15 cellular contexts compared by ENCODE assay signal in genomic region chr7:82375068-82375467, GRCh38.
"Had no signal": no experiment of that assay in that cellular context is flagged by ENCODE, and none has a peak within 500 bp of the region (broad histone marks: within the 10 kb centered on the region; RNA-seq: fewer than 3 reads in every experiment).

No MANE protein-coding gene starts in this region.

- DNase-seq: activated CD4-positive, alpha-beta T cell treated with anti-CD3 and anti-CD28 coated beads for 4 hours; activated CD8-positive, alpha-beta memory T cell treated with anti-CD3 and anti-CD28 coated beads, Interleukin-2, amount 50 U/mL, for 48 hours; activated CD8-positive, alpha-beta T cell treated with anti-CD3 and anti-CD28 coated beads, Interleukin-2, amount 10 ng/mL, durations not matched to agents 7 days and 5 days; activated naive CD8-positive, alpha-beta T cell treated with anti-CD3 and anti-CD28 coated beads, Interleukin-2, amount 10 ng/mL, durations not matched to agents 7 days and 5 days; anterior cingulate cortex; dorsolateral prefrontal cortex; head of caudate nucleus; mammary epithelial cell; naive thymus-derived CD4-positive, alpha-beta T cell; posterior cingulate gyrus; right lobe of liver; stimulated activated CD4-positive, alpha-beta T cell treated with anti-CD3 and anti-CD28 coated beads, Interleukin-2, amount 100 ng/mL, for 48 hours; stimulated activated naive CD4-positive, alpha-beta T cell treated with Interleukin-2 at 50 U/mL for 16 hours; upper lobe of left lung; WERI-Rb-1 had no signal

- H3K27me3 Mint-ChIP-seq: activated naive CD8-positive, alpha-beta T cell treated with anti-CD3 and anti-CD28 coated beads, Interleukin-2, amount 10 ng/mL, durations not matched to agents 7 days and 5 days had no signal

- H3K36me3 Mint-ChIP-seq: activated naive CD8-positive, alpha-beta T cell treated with anti-CD3 and anti-CD28 coated beads, Interleukin-2, amount 10 ng/mL, durations not matched to agents 7 days and 5 days; naive thymus-derived CD4-positive, alpha-beta T cell had no signal

- H3K27ac Mint-ChIP-seq: activated CD8-positive, alpha-beta T cell treated with anti-CD3 and anti-CD28 coated beads, Interleukin-2, amount 10 ng/mL, durations not matched to agents 7 days and 5 days; activated naive CD8-positive, alpha-beta T cell treated with anti-CD3 and anti-CD28 coated beads, Interleukin-2, amount 10 ng/mL, durations not matched to agents 7 days and 5 days; naive thymus-derived CD4-positive, alpha-beta T cell had no signal

- H3K9me3 Mint-ChIP-seq: activated naive CD8-positive, alpha-beta T cell treated with anti-CD3 and anti-CD28 coated beads, Interleukin-2, amount 10 ng/mL, durations not matched to agents 7 days and 5 days; naive thymus-derived CD4-positive, alpha-beta T cell had no signal

- H3K4me3 Mint-ChIP-seq: activated CD8-positive, alpha-beta T cell treated with anti-CD3 and anti-CD28 coated beads, Interleukin-2, amount 10 ng/mL, durations not matched to agents 7 days and 5 days; activated naive CD8-positive, alpha-beta T cell treated with anti-CD3 and anti-CD28 coated beads, Interleukin-2, amount 10 ng/mL, durations not matched to agents 7 days and 5 days; naive thymus-derived CD4-positive, alpha-beta T cell had no signal

- H3K4me1 Mint-ChIP-seq: activated naive CD8-positive, alpha-beta T cell treated with anti-CD3 and anti-CD28 coated beads, Interleukin-2, amount 10 ng/mL, durations not matched to agents 7 days and 5 days; naive thymus-derived CD4-positive, alpha-beta T cell had no signal

- ATAC-seq: activated CD8-positive, alpha-beta T cell treated with anti-CD3 and anti-CD28 coated beads, Interleukin-2, amount 10 ng/mL, durations not matched to agents 7 days and 5 days; naive thymus-derived CD4-positive, alpha-beta T cell; right lobe of liver had no signal
